In the genomic region with DNA sequence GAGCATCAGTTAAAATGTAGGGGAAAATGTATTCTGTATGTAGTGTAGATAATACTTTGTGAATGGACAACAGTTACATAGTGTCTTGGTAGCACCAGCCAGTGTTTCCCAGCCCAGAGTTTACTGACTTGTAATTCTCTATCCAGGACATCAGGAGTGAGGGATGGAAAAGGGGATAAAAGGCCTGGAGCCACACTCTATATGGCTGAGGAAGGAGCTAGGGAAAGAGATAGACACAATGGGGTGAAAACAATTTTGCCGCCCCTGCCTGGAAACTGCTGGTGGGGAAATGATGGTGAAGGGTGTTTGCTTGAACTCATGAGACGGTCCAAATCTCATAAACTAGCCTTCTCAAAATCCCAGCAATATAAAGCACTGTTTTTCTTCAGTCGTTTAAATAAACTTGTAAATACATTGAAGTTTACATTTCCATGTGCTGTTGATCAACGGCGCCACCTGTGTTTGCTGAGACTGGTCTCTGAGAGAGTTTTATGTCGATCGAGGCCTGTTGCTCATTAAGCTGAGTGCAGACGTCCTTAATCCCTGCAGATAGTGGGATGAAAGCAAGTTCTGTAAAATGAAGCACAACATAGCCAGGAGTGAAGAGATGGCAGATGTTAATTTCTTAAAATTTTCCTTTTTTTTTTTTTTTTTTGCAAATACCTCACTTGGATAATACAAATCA, we compare ENCODE assay signal across 15 cellular contexts. TPM values are rescaled to one million over a fixed set of nuclear protein-coding genes. Genes with fewer than 3 reads are reported as not detected.
DNase-seq lines count a peak whose midpoint lies in the region; ATAC-seq and TF ChIP-seq lines count a peak whose summit lies in the region.
"Had no signal": no experiment of that assay in that cellular context is flagged by ENCODE, and none has a peak within 500 bp of the region (broad histone marks: within the 10 kb centered on the region; RNA-seq: fewer than 3 reads in every experiment).

No MANE protein-coding gene starts in this region.

- no peaks in the 10 kb centered on the region for H3K27me3 ChIP-seq in DND-41 (ENCODE audit: insufficient read depth, low read length, poor library complexity)
- H3K27me3 ChIP-seq in OCI-LY1 (ENCODE audit: insufficient read depth, low read length) = no peaks in the 10 kb centered on the region
- no peaks in the 10 kb centered on the region for H3K27me3 ChIP-seq in hepatocyte

- no peaks in the 10 kb centered on the region for H3F3A ChIP-seq in OCI-LY1 (ENCODE audit: insufficient read depth, low read length)

- H3K9me3 ChIP-seq in DND-41 (ENCODE audit: insufficient read depth, low read length, severe bottlenecking) (no peaks in the 10 kb centered on the region), OCI-LY1 (ENCODE audit: low read length) (no peaks in the 10 kb centered on the region), hepatocyte (ENCODE audit: low read depth) (no peaks in the 10 kb centered on the region)

- DNase-seq in DND-41 (no peak), LNCaP clone FGC (ENCODE audit: low read depth) (peak; percentile 87), hepatocyte (ENCODE audit: low spot score) (peak; percentile 48), cardiac septum (ENCODE audit: low spot score) (no peak), cerebellum (ENCODE audit: low spot score) (no peak)
- DNase-seq: activated CD4-positive, alpha-beta T cell treated with anti-CD3 and anti-CD28 coated beads for 1 hour; activated CD8-positive, alpha-beta memory T cell treated with anti-CD3 and anti-CD28 coated beads, Interleukin-2, amount 50 U/mL, for 48 hours; activated naive CD4-positive, alpha-beta T cell; mesenchymal stem cell; NCI-H1105 treated with DMSO at 0.1 percent for 48 hours; NCI-H226; T-cell had no signal

- H3K36me3 ChIP-seq in DND-41 (ENCODE audit: insufficient read depth, low read length) (peaks cover 52% of the 10 kb centered on the region), OCI-LY1 (ENCODE audit: insufficient read depth, low read length) (peaks cover 5% of the 10 kb centered on the region; the same call in 1 of the 2 replicates), hepatocyte (replicated peaks; ENCODE audit: insufficient read depth, low read depth) (no peaks in the 10 kb centered on the region)

- H3K4me1 ChIP-seq in DND-41 (ENCODE audit: insufficient read depth, low read length) (no peaks in the 10 kb centered on the region), OCI-LY1 (ENCODE audit: insufficient read depth, low read length, severe bottlenecking) (no peaks in the 10 kb centered on the region), hepatocyte (ENCODE audit: insufficient read depth) (peaks cover 12% of the 10 kb centered on the region)

- ATAC-seq in DND-41 (ENCODE audit: insufficient read depth, low read depth) (no peak), HG02642 (IDR thresholded peaks at IDR 0.05; ENCODE audit: poor library complexity, unreplicated experiment) (no peak), GM21737 (IDR thresholded peaks at IDR 0.05; ENCODE audit: unreplicated experiment) (no peak)
- ATAC-seq: T-cell had no signal

- H3K4me2 ChIP-seq in DND-41 (ENCODE audit: insufficient read depth, low read length) = no peak overlapping the region
- H3K4me2 ChIP-seq in OCI-LY1 (ENCODE audit: low read length) = no peak overlapping the region
- peak overlapping the region; percentile 17 for H3K4me2 ChIP-seq in hepatocyte

- H3K4me3 ChIP-seq in DND-41 (ENCODE audit: low read depth in 1 of 2, low read length in 2 of 2) (no peak overlapping the region), LNCaP clone FGC (ENCODE audit: low read depth, low read length) (0 out of 2 replicates have a peak overlapping the region, but pooled peaks have one; percentile 7), OCI-LY1 (ENCODE audit: low read depth, low read length, poor library complexity, severe bottlenecking) (no peak overlapping the region), hepatocyte (no peak overlapping the region)

- no peaks in the 10 kb centered on the region for H4K20me1 ChIP-seq in DND-41 (ENCODE audit: insufficient read depth, low read length)
- H4K20me1 ChIP-seq in OCI-LY1 (ENCODE audit: insufficient read depth, low read length) = no peaks in the 10 kb centered on the region
- H4K20me1 ChIP-seq in hepatocyte (ENCODE audit: insufficient read depth, poor library complexity, severe bottlenecking) = no peaks in the 10 kb centered on the region

- H3K27ac ChIP-seq in DND-41 (ENCODE audit: low read length) (no peak overlapping the region), OCI-LY1 (ENCODE audit: low read depth, low read length, poor library complexity, severe bottlenecking) (no peak overlapping the region), hepatocyte (peak overlapping the region; percentile 20)

- H3K79me2 ChIP-seq in DND-41 (ENCODE audit: insufficient read depth, low read length) (no peaks in the 10 kb centered on the region), OCI-LY1 (ENCODE audit: insufficient read depth, low read length) (no peaks in the 10 kb centered on the region), hepatocyte (no peaks in the 10 kb centered on the region)

- intact Hi-C loops in cardiac septum (cut with DNase I) = no loop called here

- H3K9ac ChIP-seq in DND-41 (ENCODE audit: low read depth, low read length) (no peak overlapping the region), OCI-LY1 (ENCODE audit: low read length) (no peak overlapping the region)

- H3K9me2 ChIP-seq in OCI-LY1 (ENCODE audit: low read depth, low read length) (no peaks in the 10 kb centered on the region), hepatocyte (replicated peaks; ENCODE audit: insufficient read depth) (no peaks in the 10 kb centered on the region)

- H2AFZ ChIP-seq in DND-41 (ENCODE audit: low read depth, low read length) (no peak overlapping the region), OCI-LY1 (ENCODE audit: low read length) (no peak overlapping the region), hepatocyte (no peak overlapping the region)

- TF ChIP-seq CTCF in DND-41 (IDR thresholded peaks at IDR 0.05; ENCODE audit: borderline replicate concordance, extremely low read depth, low read length, poor library complexity, severe bottlenecking) (peak; percentile 37), LNCaP clone FGC (IDR thresholded peaks at IDR 0.05; ENCODE audit: control insufficient read depth, extremely low read depth, insufficient read depth) (peak; percentile 63), OCI-LY1 (IDR thresholded peaks at IDR 0.05; ENCODE audit: low read length) (peak; percentile 13; the same call in 1 of the 2 replicates), hepatocyte (IDR thresholded peaks at IDR 0.05; ENCODE audit: poor library complexity) (no peak)

- WGBS in hepatocyte (ENCODE audit: low lambda C conversion rate, missing lambda C conversion rate) = 18% methylated on average over 8 of the region's 8 CpGs

RNA-seq across cellular contexts. Expression of a gene that starts 27.9 kb away (rescaled TPM):
- 17.8 and 22.2 TPM in 2 replicates for total RNA-seq in hepatocyte
- polyA plus RNA-seq in hepatocyte = 7.6 and 8.6 TPM in 2 replicates
- total RNA-seq in cardiac septum = 21.1 TPM
- total RNA-seq in cerebellum = 23.0 TPM

RNA-seq across cellular contexts. Expression of a gene that starts 47.3 kb away (rescaled TPM):
- total RNA-seq in hepatocyte (8.3 and 12.4 TPM in 2 replicates), cardiac septum (23.9 TPM), cerebellum (60.4 TPM)
- 3.7 and 5.2 TPM in 2 replicates for polyA plus RNA-seq in hepatocyte

Comparison
In these comparisons a context has a peak if more than half of its experiments do, and no peak if none do; other contexts are left out.
1. DNase-seq: peak in LNCaP clone FGC (single experiment) and hepatocyte (single experiment); none in DND-41 (single experiment), cardiac septum (single experiment) and cerebellum (single experiment).